In the genomic region with DNA sequence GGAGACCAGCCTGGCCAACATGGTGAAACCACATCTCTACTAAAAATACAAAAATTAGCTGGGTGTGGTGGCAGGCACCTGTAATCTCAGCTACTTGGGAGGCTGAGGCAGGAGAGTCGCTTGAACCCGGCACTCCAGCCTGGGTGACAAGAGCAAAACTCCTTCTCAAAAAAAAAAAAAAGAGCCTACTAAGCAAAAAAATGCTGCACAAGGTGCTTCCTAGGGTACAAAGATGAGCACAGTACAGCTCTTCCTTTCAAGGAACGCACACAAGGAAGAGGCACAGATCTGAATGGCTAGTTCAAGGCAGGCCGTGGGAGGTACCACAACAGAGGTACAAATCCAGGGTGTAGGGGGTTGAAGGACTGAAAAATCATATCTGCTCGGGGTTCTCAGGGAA, we compare ENCODE assay signal across 3 cellular contexts. TPM values are rescaled to one million over a fixed set of nuclear protein-coding genes. Genes with fewer than 3 reads are reported as not detected.
"Had no signal": no experiment of that assay in that cellular context is flagged by ENCODE, and none has a peak within 500 bp of the region (broad histone marks: within the 10 kb centered on the region; RNA-seq: fewer than 3 reads in every experiment).

No MANE protein-coding gene starts in this region.

RNA-seq across cellular contexts. Expression of a gene that starts 46.9 kb away (rescaled TPM):
- total RNA-seq: skeletal muscle tissue, vagina had no signal
- polyA plus RNA-seq: naive thymus-derived CD4-positive, alpha-beta T cell had no signal
